Comparison of ENCODE assay signal across 9 cellular contexts in the genomic region with DNA sequence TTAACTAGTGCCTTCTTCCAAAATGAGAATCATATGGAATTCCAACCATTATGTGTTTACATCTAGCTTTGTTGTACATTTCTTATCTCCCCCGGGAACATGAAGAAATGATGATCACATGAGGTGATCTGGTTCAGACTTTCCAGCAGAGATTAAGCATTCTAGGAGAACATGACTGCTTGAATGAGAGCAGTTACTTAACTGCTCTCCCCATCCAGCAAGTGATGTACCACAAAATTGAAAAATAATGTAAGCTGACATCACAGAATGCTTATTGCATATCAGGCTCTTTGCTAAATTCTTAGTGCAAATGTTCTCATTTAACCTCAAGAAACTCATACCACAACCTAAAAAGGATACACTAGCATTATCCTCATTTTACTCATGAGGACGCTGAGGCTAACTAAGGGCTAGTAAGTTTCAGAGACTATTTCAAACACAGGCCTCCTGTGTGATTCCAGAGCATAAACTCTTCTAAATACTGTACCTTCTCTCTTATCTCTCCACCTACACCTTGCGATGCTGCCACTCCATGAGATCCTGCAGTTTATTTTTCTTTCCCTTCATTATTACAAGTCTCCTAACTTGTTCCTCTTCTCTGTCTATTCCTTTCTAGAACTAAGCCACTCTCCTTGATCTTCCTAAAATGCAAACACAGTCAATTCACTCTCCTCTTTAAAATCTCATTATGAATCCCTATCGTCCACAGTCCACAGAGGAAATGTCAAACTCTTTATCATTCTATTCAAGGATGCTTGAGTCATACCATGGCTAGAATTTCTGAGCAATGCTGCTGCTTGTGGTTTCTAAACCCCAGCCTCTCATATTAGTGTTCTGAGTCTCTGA.
DNase-seq lines count a peak whose midpoint lies in the region; ATAC-seq, FAIRE-seq and TF ChIP-seq lines count a peak whose summit lies in the region.
"Had no signal": no experiment of that assay in that cellular context is flagged by ENCODE, and none has a peak within 500 bp of the region (broad histone marks: within the 10 kb centered on the region; RNA-seq: fewer than 3 reads in every experiment).

No MANE protein-coding gene starts in this region.

- no peak for TF ChIP-seq CTCF in A673 (conservative IDR thresholded peaks at IDR 0.05; ENCODE audit: low read depth, low read length)
- no peak for TF ChIP-seq CTCF in kidney (IDR thresholded peaks at IDR 0.05; ENCODE audit: borderline replicate concordance, extremely low read depth, insufficient read depth)
- TF ChIP-seq CTCF in ascending aorta (IDR thresholded peaks at IDR 0.05) = no peak

- H3K9ac ChIP-seq in kidney (ENCODE audit: low read length in 2 of 2) = no peak overlapping the region

- BruUV-seq in A673 (replicated peaks; lab: Mats Ljungman, UMichigan) = no TSS peak

- DNase-seq in A673 (ENCODE audit: low spot score) (peak; percentile 56), amniotic stem cell (lab: John Stamatoyannopoulos, UW) (peak; percentile 76), kidney (no peak), GOT3 (lab: John Stamatoyannopoulos, UW) (no peak), ascending aorta (ENCODE audit: low spot score in 2 of 2) (no peak), HuH-7.5 (ENCODE audit: low spot score) (no peak)
- DNase-seq: right cardiac atrium had no signal

- intact Hi-C loops in A673 (cut with micrococcal nuclease; ENCODE audit: unreplicated experiment) = no loop called here
- intact Hi-C loops in kidney (cut with DNase I) = no loop called here
- intact Hi-C loops in ascending aorta (cut with DNase I) = no loop called here

- H3K4me1 ChIP-seq in A673 (ENCODE audit: insufficient read depth, low read length, poor library complexity, severe bottlenecking) = peaks cover 29% of the 10 kb centered on the region
- no peaks in the 10 kb centered on the region for H3K4me1 ChIP-seq in kidney (ENCODE audit: control insufficient read depth in 1 of 2, insufficient read depth in 1 of 2, low read depth in 1 of 2, low read length in 2 of 2)
- H3K4me1 ChIP-seq in ascending aorta = no peaks in the 10 kb centered on the region

- H3K27ac ChIP-seq in A673 (ENCODE audit: low read depth, low read length, poor library complexity, severe bottlenecking) (peak overlapping the region; percentile 24), kidney (ENCODE audit: low read depth in 2 of 2, low read length in 2 of 2) (no peak overlapping the region), ascending aorta (no peak overlapping the region)

- peak; percentile 54 for ATAC-seq in GM19043 (IDR thresholded peaks at IDR 0.05; ENCODE audit: low read depth, unreplicated experiment)
- peak; percentile 70 for ATAC-seq in HG03139 (IDR thresholded peaks at IDR 0.05; ENCODE audit: unreplicated experiment)

- no peaks in the 10 kb centered on the region for H3K9me3 ChIP-seq in A673 (ENCODE audit: low read depth, low read length, poor library complexity, severe bottlenecking)
- H3K9me3 ChIP-seq in kidney (ENCODE audit: control insufficient read depth in 1 of 2, low read length in 2 of 2) = no peaks in the 10 kb centered on the region
- no peaks in the 10 kb centered on the region for H3K9me3 ChIP-seq in ascending aorta

- H3K36me3 ChIP-seq in A673 (ENCODE audit: insufficient read depth, low read length, poor library complexity, severe bottlenecking) (no peaks in the 10 kb centered on the region), kidney (ENCODE audit: control insufficient read depth in 1 of 2, insufficient read depth in 2 of 2, low read length in 2 of 2) (no peaks in the 10 kb centered on the region), ascending aorta (no peaks in the 10 kb centered on the region)

- H3K27me3 ChIP-seq in A673 (replicated peaks; ENCODE audit: insufficient read depth, low read depth, low read length, poor library complexity) (no peaks in the 10 kb centered on the region), ascending aorta (no peaks in the 10 kb centered on the region)

- FAIRE-seq in kidney (lab: Jason Lieb, UNC) = no peak

- CTCF ChIA-PET in A673 (lab: Charles Lee) = no interaction called here

- H3K4me3 ChIP-seq in A673 (ENCODE audit: low read depth, low read length, poor library complexity, severe bottlenecking) (no peak overlapping the region), kidney (ENCODE audit: low read length in 2 of 2) (no peak overlapping the region), ascending aorta (no peak overlapping the region)

- POLR2A ChIA-PET in A673 (lab: Charles Lee; ENCODE audit: low non-redundant PET) = no interaction called here

Comparison
In these comparisons a context has a peak if more than half of its experiments do, and no peak if none do; other contexts are left out.
1. DNase-seq: peak in A673 (single experiment) and amniotic stem cell (single experiment); none in kidney (single experiment), GOT3 (single experiment), ascending aorta (0 of 2) and HuH-7.5 (single experiment).